ENCODE assay signal across 8 cellular contexts in genomic region chr17:28317965-28318758, GRCh38. TPM values are rescaled to one million over a fixed set of nuclear protein-coding genes. Genes with fewer than 3 reads are reported as not detected.
DNase-seq lines count a peak whose midpoint lies in the region; ATAC-seq and TF ChIP-seq lines count a peak whose summit lies in the region.

No MANE protein-coding gene starts in this region.

- H3K4me3 ChIP-seq in SK-N-SH (ENCODE audit: low read depth in 2 of 2, low read length in 1 of 2): peak overlapping the region; percentile 64 to 66
- H3K4me3 ChIP-seq in gastroesophageal sphincter: peak overlapping the region; percentile 36 to 64
- H3K4me3 ChIP-seq in gastrocnemius medialis: peak overlapping the region; percentile 63 to 88 (median 71)

- H3K4me1 ChIP-seq in SK-N-SH (ENCODE audit: control insufficient read depth in 1 of 2, insufficient read depth in 2 of 2, low read depth in 1 of 2, low read length in 1 of 2) (peaks cover 7 to 14% of the 10 kb centered on the region in 2 experiments; a peak in 1 of 4 replicates), gastroesophageal sphincter (peaks cover 0 to 24% (median 8%) of the 10 kb centered on the region in 3 donors), gastrocnemius medialis (peaks cover 16 to 19% of the 10 kb centered on the region in 2 donors)

- in situ Hi-C loops in gastrocnemius medialis (cut with MboI; ENCODE audit: low sequenced_read_pairs in 4 of 4): no loop called here

- CTCF ChIA-PET in SK-N-SH (lab: Yijun Ruan, JAX): interaction anchor here (0.6 to 3.5 kb wide), 9 partner anchors 9 to 513 kb away, joined by 3 to 15 read pairs (median 3); no protein-coding TSS in a partner anchor

- peak overlapping the region; percentile 91 for H3K4me2 ChIP-seq in SK-N-SH

- no peak for TF ChIP-seq RAD21 in SK-N-SH (IDR thresholded peaks at IDR 0.05; ENCODE audit: low read length)

- intact Hi-C loops in gastrocnemius medialis (cut with DNase I; ENCODE audit: low total_unique reads): no loop called here

- DNase-seq in NCI-H1417 (lab: John Stamatoyannopoulos, UW) (peak in 2 of 3 experiments; percentile 70 to 81), NCI-H1417 treated with DMSO at 0.1 percent for 48 hours (lab: John Stamatoyannopoulos, UW) (no peak), SK-N-SH (peak; percentile 71), gastrocnemius medialis (no peak), GM19240 (ENCODE audit: insufficient read length, low spot score) (no peak)

- TF ChIP-seq CTCF in SK-N-SH (IDR thresholded peaks at IDR 0.05) (0 out of 2 replicates have a peak, but pooled peaks have one; percentile 18), gastroesophageal sphincter (IDR thresholded peaks at IDR 0.05) (no peak), gastrocnemius medialis (IDR thresholded peaks at IDR 0.05 in 4 of 5, conservative IDR thresholded peaks at IDR 0.05 in 1 of 5) (no peak)

- H3K27me3 ChIP-seq in SK-N-SH (ENCODE audit: insufficient read depth) (no peaks in the 10 kb centered on the region), gastroesophageal sphincter (no peaks in the 10 kb centered on the region), gastrocnemius medialis (no peaks in the 10 kb centered on the region)

- TF ChIP-seq POLR2A in gastroesophageal sphincter (IDR thresholded peaks at IDR 0.05): no peak
- no peak for TF ChIP-seq POLR2A in gastrocnemius medialis (IDR thresholded peaks at IDR 0.05)

- no peaks in the 10 kb centered on the region for H3K9me3 ChIP-seq in SK-N-SH
- no peaks in the 10 kb centered on the region for H3K9me3 ChIP-seq in gastroesophageal sphincter
- H3K9me3 ChIP-seq in gastrocnemius medialis: no peaks in the 10 kb centered on the region

- H2AFZ ChIP-seq in SK-N-SH (ENCODE audit: low read depth): peak overlapping the region; percentile 98

- TF ChIP-seq EP300 in SK-N-SH (IDR thresholded peaks at IDR 0.05; ENCODE audit: borderline replicate concordance in 1 of 2, low read depth in 1 of 2, low read length in 1 of 2): no peak
- TF ChIP-seq EP300 in gastroesophageal sphincter (IDR thresholded peaks at IDR 0.05): no peak

- H3K36me3 ChIP-seq in SK-N-SH (replicated peaks in 1 of 2; ENCODE audit: control insufficient read depth in 1 of 2, insufficient read depth in 2 of 2, low read length in 1 of 2): no peaks in the 10 kb centered on the region
- no peaks in the 10 kb centered on the region for H3K36me3 ChIP-seq in gastroesophageal sphincter
- no peaks in the 10 kb centered on the region for H3K36me3 ChIP-seq in gastrocnemius medialis

- POLR2A ChIA-PET in SK-N-SH (lab: Yijun Ruan, JAX): interaction anchor here (1.4 to 3.5 kb wide), 2 partner anchors 9 to 17 kb away, joined by 3 to 11 read pairs; partner anchors contain the start of genes IFT20 and TNFAIP1

- H3K79me2 ChIP-seq in SK-N-SH (ENCODE audit: insufficient read depth): peaks cover 25% of the 10 kb centered on the region

- H3K27ac ChIP-seq in SK-N-SH (ENCODE audit: low read depth in 2 of 2, low read length in 1 of 2) (peak overlapping the region; percentile 25 to 44; a peak in 3 of 4 replicates), gastroesophageal sphincter (peak overlapping the region in 3 of 4 donors; percentile 55 to 83 (median 76)), gastrocnemius medialis (peak overlapping the region; percentile 79 to 91 (median 85))

- peak; percentile 11 for ATAC-seq in HG02642 (IDR thresholded peaks at IDR 0.05; ENCODE audit: poor library complexity, unreplicated experiment)
- ATAC-seq in gastroesophageal sphincter: no peak
- peak in 1 of 2 donors; percentile 2 for ATAC-seq in gastrocnemius medialis
- ATAC-seq in GM19328 (IDR thresholded peaks at IDR 0.05; ENCODE audit: unreplicated experiment): no peak

- H3F3A ChIP-seq in SK-N-SH (replicated peaks; ENCODE audit: insufficient read depth): no peaks in the 10 kb centered on the region

- WGBS in SK-N-SH (ENCODE audit: low lambda C conversion rate): 34% methylated on average over 33 of the region's 40 CpGs
- WGBS in gastroesophageal sphincter (ENCODE audit: low coverage in 1 of 2), 2 donors: 7 to 32% methylated on average over 11 to 14 of the region's 40 CpGs

- no peaks in the 10 kb centered on the region for H3K9me2 ChIP-seq in SK-N-SH

- peak overlapping the region; percentile 45; the same call in 1 of the 2 replicates for H3K9ac ChIP-seq in SK-N-SH

- no peaks in the 10 kb centered on the region for H4K20me1 ChIP-seq in SK-N-SH (ENCODE audit: insufficient read depth)

TF ChIP-seq in SK-N-SH, 30 proteins besides CTCF, POLR2A, EP300 and RAD21 (continues in another document):
- TF ChIP-seq NFIC (IDR thresholded peaks at IDR 0.05; ENCODE audit: borderline replicate concordance) (no peak), FOXJ3 (CRISPR knock-in tag; IDR thresholded peaks at IDR 0.05) (no peak), MXI1 (IDR thresholded peaks at IDR 0.05; ENCODE audit: low read depth, low read length) (no peak), RCOR1 (IDR thresholded peaks at IDR 0.05; ENCODE audit: low read length) (no peak), RFX5 (IDR thresholded peaks at IDR 0.05; ENCODE audit: low read length) (no peak), TAF1 (IDR thresholded peaks at IDR 0.05; ENCODE audit: borderline replicate concordance, low read depth, low read length) (no peak), JUND (IDR thresholded peaks at IDR 0.05) (no peak), FOXM1 (IDR thresholded peaks at IDR 0.05; ENCODE audit: low read depth) (no peak), RXRA (IDR thresholded peaks at IDR 0.05; ENCODE audit: borderline replicate concordance, low read depth) (no peak), USF2 (IDR thresholded peaks at IDR 0.05; ENCODE audit: borderline replicate concordance, low read depth, low read length) (no peak), TEAD4 (IDR thresholded peaks at IDR 0.05; ENCODE audit: borderline replicate concordance, insufficient read depth) (no peak), REST (IDR thresholded peaks at IDR 0.05; ENCODE audit: low read depth, low read length) (no peak)

RNA-seq across cellular contexts. Expression of gene TMEM97, which starts 0.8 kb away (rescaled TPM):
- polyA plus RNA-seq in SK-N-SH (2012; rRNA removed): 8.6 and 11.4 TPM in 2 replicates
- 10.5 and 11.2 TPM in 2 replicates for polyA plus RNA-seq in SK-N-SH (2012; cell fraction: cytosol; rRNA removed)
- 3.5 and 4.1 TPM in 2 replicates for polyA plus RNA-seq in SK-N-SH (2012; cell fraction: nucleus; rRNA removed)
- total RNA-seq in gastroesophageal sphincter: 1 to 10 TPM; 4.5 to 9.2 (median 7.2) TPM
- total RNA-seq in gastrocnemius medialis: 1 to 10 TPM; 5.1 to 7.2 (median 6.6) TPM

RNA-seq across cellular contexts. Expression of gene IFT20, which starts 17.1 kb away (rescaled TPM):
- polyA plus RNA-seq in SK-N-SH (2012; rRNA removed): 73.9 and 75.6 TPM in 2 replicates
- 54.3 and 71.7 TPM in 2 replicates for polyA plus RNA-seq in SK-N-SH (2012; cell fraction: cytosol; rRNA removed)
- 119 and 179 TPM in 2 replicates for polyA plus RNA-seq in SK-N-SH (2012; cell fraction: nucleus; rRNA removed)
- total RNA-seq in gastroesophageal sphincter: 10 to 100 TPM; 34.1 to 56.5 (median 51.4) TPM
- total RNA-seq in gastrocnemius medialis: 10 to 100 TPM in 1 of 4 donors, 1 to 10 TPM in 3; 3.7 to 15.9 (median 4.9) TPM

RNA-seq across cellular contexts. Expression of gene TNFAIP1, which starts 17.4 kb away (rescaled TPM):
- 52.0 and 58.0 TPM in 2 replicates for polyA plus RNA-seq in SK-N-SH (2012; rRNA removed)
- polyA plus RNA-seq in SK-N-SH (2012; cell fraction: cytosol; rRNA removed): 35.5 and 42.1 TPM in 2 replicates
- polyA plus RNA-seq in SK-N-SH (2012; cell fraction: nucleus; rRNA removed): 72.8 and 108 TPM in 2 replicates
- 10 to 100 TPM; 19.1 to 53.2 (median 30.4) TPM for total RNA-seq in gastroesophageal sphincter
- total RNA-seq in gastrocnemius medialis: 10 to 100 TPM; 18.8 to 36.5 (median 25.5) TPM

RNA-seq across cellular contexts. Expression of gene POLDIP2, which starts 39.2 kb away (rescaled TPM):
- 96.1 and 98.1 TPM in 2 replicates for polyA plus RNA-seq in SK-N-SH (2012; rRNA removed)
- 71.4 and 94.2 TPM in 2 replicates for polyA plus RNA-seq in SK-N-SH (2012; cell fraction: cytosol; rRNA removed)
- polyA plus RNA-seq in SK-N-SH (2012; cell fraction: nucleus; rRNA removed): 59.1 and 62.2 TPM in 2 replicates
- total RNA-seq in gastroesophageal sphincter (100 to 1,000 TPM in 1 of 4 donors, 10 to 100 TPM in 3; 71.1 to 108 (median 77.8) TPM), gastrocnemius medialis (100 to 1,000 TPM; 217 to 281 (median 237) TPM)

RNA-seq across cellular contexts. Expression of gene SEBOX, which starts 46.8 kb away (rescaled TPM):
- not detected in 2 replicates for polyA plus RNA-seq in SK-N-SH (2012; rRNA removed)
- polyA plus RNA-seq in SK-N-SH (2012; cell fraction: cytosol; rRNA removed): not detected in 2 replicates
- not detected in 2 replicates for polyA plus RNA-seq in SK-N-SH (2012; cell fraction: nucleus; rRNA removed)
- not detected for total RNA-seq in gastroesophageal sphincter
- not detected for total RNA-seq in gastrocnemius medialis

Comparison
In these comparisons a context has a peak if more than half of its experiments do, and no peak if none do; other contexts are left out.
1. DNase-seq: peak in NCI-H1417 (2 of 3) and SK-N-SH (single experiment); none in NCI-H1417 treated with DMSO at 0.1 percent for 48 hours (single experiment), gastrocnemius medialis (0 of 2) and GM19240 (single experiment).
2. H3K27ac ChIP-seq: peak in every context shown above with its lines; median percentile 85 in gastrocnemius medialis; 76 in gastroesophageal sphincter; 34 in SK-N-SH.
3. Peak in every context shown above with its lines, with median percentiles within 50 percentile points of each other: H3K4me3 ChIP-seq.